In the genomic region with DNA sequence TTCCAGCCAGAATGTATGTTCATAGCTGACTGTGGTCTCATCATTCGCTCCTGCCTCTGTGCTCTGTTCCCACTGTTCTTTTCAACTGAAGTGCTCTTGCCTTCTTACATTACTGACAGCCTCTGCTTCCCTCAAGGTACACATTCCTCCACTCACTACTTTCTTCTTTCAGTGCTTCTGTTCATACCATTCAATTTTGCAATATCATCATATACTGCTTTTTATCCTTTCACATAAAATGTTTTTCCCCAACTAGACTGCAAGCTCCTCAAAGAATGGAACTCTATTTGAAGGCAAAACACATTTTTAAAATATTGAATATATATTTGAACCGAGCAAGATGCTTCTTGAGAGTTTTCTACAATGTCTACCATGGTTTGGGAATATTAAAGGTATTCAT, we compare ENCODE assay signal across 27 cellular contexts.
"Had no signal": no experiment of that assay in that cellular context is flagged by ENCODE, and none has a peak within 500 bp of the region (broad histone marks: within the 10 kb centered on the region; RNA-seq: fewer than 3 reads in every experiment).

No MANE protein-coding gene starts in this region.

- H3K27ac Mint-ChIP-seq: dendritic cell treated with granulocyte-macrophage colony-stimulating factor and Interleukin-4, amounts not matched to agents 40 ng/mL and 50 ng/mL, for 4 days; effector memory CD8-positive, alpha-beta T cell; endodermal cell; naive thymus-derived CD4-positive, alpha-beta T cell had no signal

- H3K27ac ChIP-seq: colonic mucosa, epithelial cell of prostate, esophagus squamous epithelium, gastrocnemius medialis, heart right ventricle, left lung, lower lobe of right lung had no signal

- H3K4me3 ChIP-seq: colonic mucosa, esophagus squamous epithelium, gastrocnemius medialis, heart right ventricle, left lung, lower lobe of right lung had no signal

- H3K27me3 Mint-ChIP-seq: dendritic cell treated with granulocyte-macrophage colony-stimulating factor and Interleukin-4, amounts not matched to agents 40 ng/mL and 50 ng/mL, for 4 days; effector memory CD8-positive, alpha-beta T cell; naive thymus-derived CD4-positive, alpha-beta T cell had no signal

- H3K4me1 ChIP-seq: colonic mucosa, esophagus squamous epithelium, gastrocnemius medialis, heart right ventricle, left lung, lower lobe of right lung had no signal

- ATAC-seq: effector memory CD8-positive, alpha-beta T cell; esophagus mucosa; gastrocnemius medialis; heart right ventricle; left cardiac atrium; left lung; left ventricle myocardium superior; lower lobe of right lung; naive thymus-derived CD4-positive, alpha-beta T cell had no signal

- H3K4me3 Mint-ChIP-seq: dendritic cell treated with granulocyte-macrophage colony-stimulating factor and Interleukin-4, amounts not matched to agents 40 ng/mL and 50 ng/mL, for 4 days; effector memory CD8-positive, alpha-beta T cell; endodermal cell; naive thymus-derived CD4-positive, alpha-beta T cell had no signal

- H3K36me3 ChIP-seq: colonic mucosa, esophagus squamous epithelium, gastrocnemius medialis, heart right ventricle, left lung, lower lobe of right lung had no signal

- H3K9me3 ChIP-seq: colonic mucosa, esophagus squamous epithelium, gastrocnemius medialis, left lung, lower lobe of right lung had no signal

- DNase-seq: colonic mucosa; cortex of kidney; effector CD8-positive, alpha-beta T cell; effector memory CD8-positive, alpha-beta T cell; endodermal cell; erythroblast; esophagus squamous epithelium; foreskin fibroblast; foreskin melanocyte; gastrocnemius medialis; glutamatergic neuron; head of caudate nucleus; heart right ventricle; hippocampal formation; left cardiac atrium; left lung; left ventricle myocardium superior; lower lobe of right lung; mesendoderm; midbrain; naive thymus-derived CD4-positive, alpha-beta T cell had no signal

- H3K27me3 ChIP-seq: colonic mucosa, esophagus squamous epithelium, gastrocnemius medialis, heart right ventricle, left lung had no signal

- FAIRE-seq: endometrium, islet of Langerhans, keratinocyte had no signal

- H3K4me1 Mint-ChIP-seq: naive thymus-derived CD4-positive, alpha-beta T cell had no signal

- H3K9me3 Mint-ChIP-seq: dendritic cell treated with granulocyte-macrophage colony-stimulating factor and Interleukin-4, amounts not matched to agents 40 ng/mL and 50 ng/mL, for 4 days; endodermal cell had no signal
